Comparison of ENCODE assay signal across 9 cellular contexts in the genomic region with DNA sequence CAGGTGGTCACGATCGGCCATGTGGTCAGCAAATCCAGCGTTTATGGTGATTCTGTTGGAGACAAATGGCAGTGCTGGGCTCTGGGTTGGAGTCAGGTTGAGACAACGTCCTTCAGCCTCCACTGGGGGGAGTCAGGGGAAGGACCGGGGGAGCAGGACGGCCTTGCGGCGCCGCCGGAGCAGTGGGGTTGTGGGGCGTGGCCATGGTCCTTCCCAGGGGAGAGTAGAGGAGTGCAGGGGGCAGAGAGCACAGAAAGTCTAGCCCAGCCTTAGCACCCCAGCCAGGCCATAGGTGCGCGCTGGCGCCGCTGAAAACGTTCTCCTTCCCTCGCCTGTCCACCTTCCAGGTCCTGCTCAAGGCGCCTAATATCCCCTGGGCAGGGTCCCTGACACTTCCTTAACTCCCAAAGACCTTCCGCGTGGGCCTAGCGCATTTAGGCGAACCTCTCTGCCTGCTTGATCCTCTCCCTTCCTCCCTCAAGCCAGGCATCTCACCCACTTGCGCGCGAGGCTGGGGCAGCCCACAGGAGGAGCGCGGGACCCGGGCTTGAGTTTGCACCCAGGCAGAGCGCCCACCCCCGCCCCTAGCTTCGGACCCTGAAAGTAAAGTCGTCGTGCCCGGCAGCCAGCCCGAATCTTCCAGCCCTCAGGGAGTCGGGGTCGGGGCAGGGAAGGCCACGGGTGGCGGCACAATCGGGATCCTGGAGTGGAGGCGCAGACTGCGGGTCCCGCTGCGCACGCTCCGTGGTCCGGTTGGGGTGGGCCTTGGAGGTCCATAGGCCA. TPM values are rescaled to one million over a fixed set of nuclear protein-coding genes. Genes with fewer than 3 reads are reported as not detected.
DNase-seq lines count a peak whose midpoint lies in the region; ATAC-seq and TF ChIP-seq lines count a peak whose summit lies in the region.
"Had no signal": no experiment of that assay in that cellular context is flagged by ENCODE, and none has a peak within 500 bp of the region (broad histone marks: within the 10 kb centered on the region; RNA-seq: fewer than 3 reads in every experiment).

No MANE protein-coding gene starts in this region.

- no peaks in the 10 kb centered on the region for H3K9me2 ChIP-seq in PC-9 (ENCODE audit: insufficient read depth)

- no peak for DNase-seq in activated naive CD4-positive, alpha-beta T cell treated with anti-CD3 and anti-CD28 coated beads, Interleukin-2, amount 50 U/mL, for 16 hours
- DNase-seq in T-cell: no peak
- DNase-seq in suprapubic skin (ENCODE audit: low spot score in 2 of 2): peak; percentile 64 to 79
- DNase-seq in DMS114 treated with DMSO at 0.1 percent for 48 hours (lab: John Stamatoyannopoulos, UW; ENCODE audit: unreplicated experiment): no peak
- DNase-seq in AML-193 (lab: John Stamatoyannopoulos, UW): no peak
- DNase-seq in PC-9: no peak

- H3K79me2 ChIP-seq in PC-9 (ENCODE audit: low read depth): no peaks in the 10 kb centered on the region

- H3K9me3 Mint-ChIP-seq in activated naive CD4-positive, alpha-beta T cell treated with anti-CD3 and anti-CD28 coated beads, Interleukin-2, amount 50 U/mL, for 24 hours: no peaks in the 10 kb centered on the region
- H3K9me3 Mint-ChIP-seq in T-cell: peaks cover 0 to under 1% (median 0%) of the 10 kb centered on the region in 3 donors
- H3K9me3 Mint-ChIP-seq: IgD-negative memory B cell had no signal

- H3K4me1 Mint-ChIP-seq in activated naive CD4-positive, alpha-beta T cell treated with anti-CD3 and anti-CD28 coated beads, Interleukin-2, amount 50 U/mL, for 24 hours: peaks cover 5% of the 10 kb centered on the region
- peaks cover 4 to 10% (median 7%) of the 10 kb centered on the region in 3 donors for H3K4me1 Mint-ChIP-seq in T-cell

- ATAC-seq in T-cell (replicated peaks in 1 of 4): no peak

- POLR2A ChIA-PET in T-cell (lab: Charles Lee): no interaction called here
- POLR2A ChIA-PET in PC-9 (lab: Charles Lee; ENCODE audit: unreplicated experiment): no interaction called here

- peaks cover 2% of the 10 kb centered on the region; the same call in 1 of the 2 replicates for H4K20me1 ChIP-seq in PC-9 (ENCODE audit: insufficient read depth)

- intact Hi-C loops in PC-9 (cut with micrococcal nuclease; ENCODE audit: unreplicated experiment): loop anchor here (5.0 kb wide), 1 partner anchor 507 kb away; no protein-coding TSS in a partner anchor

- H2AFZ ChIP-seq in PC-9: no peak overlapping the region

- no peak for TF ChIP-seq POLR2A in suprapubic skin (IDR thresholded peaks at IDR 0.05)

- TF ChIP-seq CTCF in suprapubic skin (IDR thresholded peaks at IDR 0.05): no peak
- no peak; the same call in 1 of the 2 replicates for TF ChIP-seq CTCF in PC-9 (conservative IDR thresholded peaks at IDR 0.05)

- peaks cover 26% of the 10 kb centered on the region for H3K27me3 Mint-ChIP-seq in activated naive CD4-positive, alpha-beta T cell treated with anti-CD3 and anti-CD28 coated beads, Interleukin-2, amount 50 U/mL, for 24 hours
- H3K27me3 Mint-ChIP-seq in T-cell: peaks cover 20 to 57% of the 10 kb centered on the region in 2 donors

- TF ChIP-seq EP300 in suprapubic skin (IDR thresholded peaks at IDR 0.05): no peak

- H3K9ac ChIP-seq in iPS-18a (ENCODE audit: low read length): no peak overlapping the region

- peak overlapping the region; percentile 13 for H3K4me3 Mint-ChIP-seq in activated naive CD4-positive, alpha-beta T cell treated with anti-CD3 and anti-CD28 coated beads, Interleukin-2, amount 50 U/mL, for 24 hours
- H3K4me3 Mint-ChIP-seq in T-cell: peak overlapping the region in 2 of 3 donors; percentile 20 to 34

- no peak overlapping the region for H3K4me2 ChIP-seq in PC-9

- no peaks in the 10 kb centered on the region for H3K9me3 ChIP-seq in iPS-18a (ENCODE audit: control insufficient read depth, low read depth, low read length)
- no peaks in the 10 kb centered on the region for H3K9me3 ChIP-seq in suprapubic skin
- H3K9me3 ChIP-seq in PC-9 (ENCODE audit: insufficient read depth, low read depth): no peaks in the 10 kb centered on the region

- 5% methylated on average over 20 of the region's 47 CpGs for WGBS in suprapubic skin

- CTCF ChIA-PET in T-cell (lab: Charles Lee): no interaction called here
- CTCF ChIA-PET in PC-9 (lab: Charles Lee): interaction anchor here (0.6 kb wide), 1 partner anchor 248 kb away, joined by 4 read pairs; no protein-coding TSS in a partner anchor

- H3K4me3 ChIP-seq in iPS-18a (ENCODE audit: low read length) (peak overlapping the region; percentile 50), suprapubic skin (no peak overlapping the region), PC-9 (no peak overlapping the region)

- peaks cover 20% of the 10 kb centered on the region for H3K4me1 ChIP-seq in iPS-18a (ENCODE audit: control insufficient read depth, low read depth, low read length)
- peaks cover 46% of the 10 kb centered on the region for H3K4me1 ChIP-seq in suprapubic skin
- H3K4me1 ChIP-seq in PC-9 (replicated peaks; ENCODE audit: insufficient read depth): no peaks in the 10 kb centered on the region

- H3K36me3 Mint-ChIP-seq in activated naive CD4-positive, alpha-beta T cell treated with anti-CD3 and anti-CD28 coated beads, Interleukin-2, amount 50 U/mL, for 24 hours: no peaks in the 10 kb centered on the region
- H3K36me3 Mint-ChIP-seq in T-cell: no peaks in the 10 kb centered on the region
- H3K36me3 Mint-ChIP-seq: IgD-negative memory B cell had no signal

- no peak overlapping the region for H3K27ac Mint-ChIP-seq in activated naive CD4-positive, alpha-beta T cell treated with anti-CD3 and anti-CD28 coated beads, Interleukin-2, amount 50 U/mL, for 24 hours
- H3K27ac Mint-ChIP-seq in T-cell: no peak overlapping the region
- H3K27ac Mint-ChIP-seq: IgD-negative memory B cell had no signal

- BruUV-seq in PC-9 (replicated peaks; lab: Mats Ljungman, UMichigan): no TSS peak

- H3F3A ChIP-seq in PC-9 (ENCODE audit: insufficient read depth, low read depth): no peaks in the 10 kb centered on the region

- H3K36me3 ChIP-seq in iPS-18a (ENCODE audit: control insufficient read depth, low read depth, low read length) (no peaks in the 10 kb centered on the region), suprapubic skin (no peaks in the 10 kb centered on the region), PC-9 (ENCODE audit: low read depth) (no peaks in the 10 kb centered on the region)

- H3K27ac ChIP-seq in iPS-18a (ENCODE audit: low read length) (no peak overlapping the region), suprapubic skin (no peak overlapping the region), PC-9 (no peak overlapping the region)

- H3K27me3 ChIP-seq in iPS-18a (ENCODE audit: control insufficient read depth, insufficient read depth, low read length) (peaks cover 33% of the 10 kb centered on the region), suprapubic skin (peaks cover 81% of the 10 kb centered on the region), PC-9 (ENCODE audit: insufficient read depth, low read depth) (peaks cover 19% of the 10 kb centered on the region; the same call in 1 of the 2 replicates)

RNA-seq across cellular contexts. Expression of gene KIF26A, which starts 3.1 kb away (rescaled TPM):
- total RNA-seq in T-cell (1 to 10 TPM in 1 of 5 donors, under 1 TPM in 4; 0.07 to 1.6 (median 0.44) TPM), suprapubic skin (1 to 10 TPM; 2.1 to 6.1 (median 4.6) TPM), PC-9 (2021) (0.17 and 0.53 TPM in 2 replicates)

RNA-seq across cellular contexts. Expression of gene ASPG, which starts 49.8 kb away (rescaled TPM):
- total RNA-seq in T-cell (under 1 TPM in 3 of 5 donors, not detected in 2; 0.26 to 0.57 (median 0.38) TPM), suprapubic skin (10 to 100 TPM; 26.0 to 38.5 (median 28.2) TPM), PC-9 (2021) (0.33 TPM in 1 of 2 replicates, not detected in the other)

Comparison
In these comparisons a context has a peak if more than half of its experiments do, and no peak if none do; other contexts are left out.
1. DNase-seq: peak in suprapubic skin (2 of 2); none in activated naive CD4-positive, alpha-beta T cell treated with anti-CD3 and anti-CD28 coated beads, Interleukin-2, amount 50 U/mL, for 16 hours (single experiment), T-cell (0 of 34), DMS114 treated with DMSO at 0.1 percent for 48 hours (single experiment), AML-193 (0 of 2) and PC-9 (0 of 2).
2. RNA of gene ASPG, which starts 49.8 kb away (total RNA-seq): 26.0 to 38.5 TPM in suprapubic skin; 0.26 to 0.57 TPM in T-cell and 0.33 TPM in PC-9; every median in the first group is over 10 times any median in the second.